In genomic region chr16:33009468-33009867, GRCh38 we compare ENCODE assay signal across 8 cellular contexts.
A peak's percentile ranks its signal among the peaks of the same experiment; 100 is the strongest.
DNase-seq lines count a peak whose midpoint lies in the region; ATAC-seq and TF ChIP-seq lines count a peak whose summit lies in the region.
"Not testable (repeated sequence)": the region's sequence is repeated elsewhere in the genome, so short reads cannot be mapped to it uniquely, and the experiment has no call there.

No MANE protein-coding gene starts in this region.

- H3K27ac Mint-ChIP-seq in activated CD4-positive, alpha-beta memory T cell treated with anti-CD3 and anti-CD28 coated beads, Interleukin-2, amount 10 ng/mL, durations not matched to agents 7 days and 5 days; naive thymus-derived CD8-positive, alpha-beta T cell: not testable (repeated sequence)

- not testable (repeated sequence) for H3K9me3 Mint-ChIP-seq in activated CD4-positive, alpha-beta memory T cell treated with anti-CD3 and anti-CD28 coated beads, Interleukin-2, amount 10 ng/mL, durations not matched to agents 7 days and 5 days; naive thymus-derived CD8-positive, alpha-beta T cell

- in situ Hi-C loops in Panc1 (cut with HindIII; ENCODE audit: low pct_unique_long_range_greater_than_20kb, low sequenced_read_pairs), result not testable (repeated sequence)

- not testable (repeated sequence) for H3K4me3 Mint-ChIP-seq in activated CD4-positive, alpha-beta memory T cell treated with anti-CD3 and anti-CD28 coated beads, Interleukin-2, amount 10 ng/mL, durations not matched to agents 7 days and 5 days; naive thymus-derived CD8-positive, alpha-beta T cell

- H3K27me3 Mint-ChIP-seq in activated CD4-positive, alpha-beta memory T cell treated with anti-CD3 and anti-CD28 coated beads, Interleukin-2, amount 10 ng/mL, durations not matched to agents 7 days and 5 days; naive thymus-derived CD8-positive, alpha-beta T cell: not testable (repeated sequence)

- H3K4me1 ChIP-seq in Panc1 (ENCODE audit: control insufficient read depth, insufficient read depth, low read length); testis: not testable (repeated sequence)

- CTCF ChIA-PET in Panc1 (lab: Charles Lee); activated CD4-positive, alpha-beta memory T cell treated with anti-CD3 and anti-CD28 coated beads, Interleukin-2, amount 10 ng/mL, durations not matched to agents 7 days and 5 days (lab: Charles Lee): not testable (repeated sequence)

- H3K4me3 ChIP-seq in Panc1 (ENCODE audit: low read depth in 2 of 2, low read length in 2 of 2); testis: not testable (repeated sequence)

- H3K36me3 Mint-ChIP-seq in activated CD4-positive, alpha-beta memory T cell treated with anti-CD3 and anti-CD28 coated beads, Interleukin-2, amount 10 ng/mL, durations not matched to agents 7 days and 5 days (ENCODE audit: low read depth); naive thymus-derived CD8-positive, alpha-beta T cell: not testable (repeated sequence)

- not testable (repeated sequence) for H3K27me3 ChIP-seq in Panc1 (ENCODE audit: control insufficient read depth, insufficient read depth, low read length); testis

- DNase-seq in Panc1 (ENCODE audit: low read depth, low spot score), result not testable (repeated sequence)
- DNase-seq in activated CD4-positive, alpha-beta memory T cell treated with anti-CD3 and anti-CD28 coated beads, Interleukin-2, amount 10 ng/mL, durations not matched to agents 7 days and 5 days, result peak; percentile 19
- DNase-seq in activated gamma-delta T cell treated with Interleukin-2 at 50 U/mL for 16 hours (peak; percentile 23), head of caudate nucleus (peak in 29 of 42 donors; percentile 0 to 70 (median 25)), testis (peak; percentile 59)
- peak in 9 of 10 donors; percentile 0 to 50 (median 4) for DNase-seq in naive thymus-derived CD8-positive, alpha-beta T cell
- peak; percentile 35 for DNase-seq in stimulated activated CD4-positive, alpha-beta T cell treated with anti-CD3 and anti-CD28 coated beads, Interleukin-4, amount 100 ng/mL, for 24 hours

- WGBS in testis, 2 donors, result 20 to 60% methylated on average over 1 of the region's 10 CpGs

- TF ChIP-seq CTCF in Panc1 (IDR thresholded peaks at IDR 0.05); testis (IDR thresholded peaks at IDR 0.05): not testable (repeated sequence)

- not testable (repeated sequence) for H3K4me1 Mint-ChIP-seq in activated CD4-positive, alpha-beta memory T cell treated with anti-CD3 and anti-CD28 coated beads, Interleukin-2, amount 10 ng/mL, durations not matched to agents 7 days and 5 days; naive thymus-derived CD8-positive, alpha-beta T cell

- H3K36me3 ChIP-seq in Panc1 (ENCODE audit: control insufficient read depth, insufficient read depth, low read length); testis (ENCODE audit: low read depth, missing control alignments): not testable (repeated sequence)

- POLR2A ChIA-PET in Panc1 (lab: Charles Lee); activated CD4-positive, alpha-beta memory T cell treated with anti-CD3 and anti-CD28 coated beads, Interleukin-2, amount 10 ng/mL, durations not matched to agents 7 days and 5 days (lab: Charles Lee); naive thymus-derived CD8-positive, alpha-beta T cell (lab: Charles Lee): not testable (repeated sequence)

- H3K9me3 ChIP-seq in Panc1 (ENCODE audit: control insufficient read depth, insufficient read depth, low read depth, low read length); testis: not testable (repeated sequence)

- ATAC-seq in GM18868 (IDR thresholded peaks at IDR 0.05; ENCODE audit: unreplicated experiment) (peak; percentile 94), Panc1 (peak; percentile 80; the same call in 1 of the 2 replicates)
- ATAC-seq in naive thymus-derived CD8-positive, alpha-beta T cell, result not testable (repeated sequence)

- H3K27ac ChIP-seq in Panc1 (ENCODE audit: low read length); testis: not testable (repeated sequence)

- not testable (repeated sequence) for TF ChIP-seq POLR2A in testis (IDR thresholded peaks at IDR 0.05)

- not testable (repeated sequence) for BruUV-seq in Panc1 (replicated peaks; lab: Mats Ljungman, UMichigan)

- intact Hi-C loops in Panc1 (cut with micrococcal nuclease; ENCODE audit: unreplicated experiment); head of caudate nucleus (cut with DNase I); testis (cut with DNase I; ENCODE audit: low total_unique reads): not testable (repeated sequence)
